2 cellular contexts compared by ENCODE assay signal in the genomic region with DNA sequence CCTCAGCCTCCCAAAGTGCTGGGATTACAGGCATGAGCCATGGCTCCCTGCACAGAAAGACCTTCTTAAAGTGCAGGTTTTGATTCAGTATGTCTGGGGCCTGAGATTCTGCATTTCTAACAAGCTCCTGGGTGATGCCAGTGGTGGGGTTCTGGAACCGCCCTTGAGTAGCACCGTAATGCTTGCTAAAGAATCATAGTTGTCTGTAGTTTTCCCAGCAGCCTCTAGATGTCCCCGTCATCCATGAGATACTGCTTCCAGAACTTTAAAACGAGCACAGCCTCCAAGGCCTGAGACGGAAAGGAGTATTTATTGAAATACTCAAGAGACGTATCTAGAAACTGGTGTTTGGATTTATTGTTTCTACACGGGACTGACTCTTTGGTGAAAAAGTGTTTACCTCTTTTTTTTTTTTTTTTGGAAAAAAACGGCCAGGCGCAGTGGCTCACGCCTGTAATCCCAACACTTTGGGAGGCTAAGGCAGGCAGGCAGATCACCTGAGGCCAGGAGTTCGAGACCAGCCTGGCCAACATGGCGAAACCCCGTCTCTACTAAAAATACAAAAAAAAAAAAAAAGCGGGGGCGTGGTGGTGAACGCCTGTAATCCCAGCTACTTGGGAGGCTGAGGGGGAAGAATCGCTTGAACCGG.
A peak's percentile ranks its signal among the peaks of the same experiment; 100 is the strongest.
TF ChIP-seq lines count a peak whose summit lies in the region.

No MANE protein-coding gene starts in this region.

TF ChIP-seq in SK-N-SH treated with all-trans-retinoic acid at 6 μM for 48 hours, 23 proteins besides CTCF, POLR2A, EP300 and RAD21:
- TF ChIP-seq, protein P1, sequence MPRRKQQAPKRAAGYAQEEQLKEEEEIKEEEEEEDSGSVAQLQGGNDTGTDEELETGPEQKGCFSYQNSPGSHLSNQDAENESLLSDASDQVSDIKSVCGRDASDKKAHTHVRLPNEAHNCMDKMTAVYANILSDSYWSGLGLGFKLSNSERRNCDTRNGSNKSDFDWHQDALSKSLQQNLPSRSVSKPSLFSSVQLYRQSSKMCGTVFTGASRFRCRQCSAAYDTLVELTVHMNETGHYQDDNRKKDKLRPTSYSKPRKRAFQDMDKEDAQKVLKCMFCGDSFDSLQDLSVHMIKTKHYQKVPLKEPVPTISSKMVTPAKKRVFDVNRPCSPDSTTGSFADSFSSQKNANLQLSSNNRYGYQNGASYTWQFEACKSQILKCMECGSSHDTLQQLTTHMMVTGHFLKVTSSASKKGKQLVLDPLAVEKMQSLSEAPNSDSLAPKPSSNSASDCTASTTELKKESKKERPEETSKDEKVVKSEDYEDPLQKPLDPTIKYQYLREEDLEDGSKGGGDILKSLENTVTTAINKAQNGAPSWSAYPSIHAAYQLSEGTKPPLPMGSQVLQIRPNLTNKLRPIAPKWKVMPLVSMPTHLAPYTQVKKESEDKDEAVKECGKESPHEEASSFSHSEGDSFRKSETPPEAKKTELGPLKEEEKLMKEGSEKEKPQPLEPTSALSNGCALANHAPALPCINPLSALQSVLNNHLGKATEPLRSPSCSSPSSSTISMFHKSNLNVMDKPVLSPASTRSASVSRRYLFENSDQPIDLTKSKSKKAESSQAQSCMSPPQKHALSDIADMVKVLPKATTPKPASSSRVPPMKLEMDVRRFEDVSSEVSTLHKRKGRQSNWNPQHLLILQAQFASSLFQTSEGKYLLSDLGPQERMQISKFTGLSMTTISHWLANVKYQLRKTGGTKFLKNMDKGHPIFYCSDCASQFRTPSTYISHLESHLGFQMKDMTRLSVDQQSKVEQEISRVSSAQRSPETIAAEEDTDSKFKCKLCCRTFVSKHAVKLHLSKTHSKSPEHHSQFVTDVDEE (CRISPR knock-in tag; IDR thresholded peaks at IDR 0.05): no peak
- TF ChIP-seq TOX (CRISPR knock-in tag; IDR thresholded peaks at IDR 0.05; ENCODE audit: borderline replicate concordance): no peak
- TF ChIP-seq SNAI2 (CRISPR knock-in tag; IDR thresholded peaks at IDR 0.05): no peak
- no peak for TF ChIP-seq CSDC2 (CRISPR knock-in tag; IDR thresholded peaks at IDR 0.05)
- TF ChIP-seq ZC3H10 (CRISPR knock-in tag; IDR thresholded peaks at IDR 0.05): no peak
- TF ChIP-seq ZFP3 (CRISPR knock-in tag; IDR thresholded peaks at IDR 0.05): no peak
- no peak for TF ChIP-seq BACH2 (CRISPR knock-in tag; IDR thresholded peaks at IDR 0.05; ENCODE audit: borderline replicate concordance)
- no peak for TF ChIP-seq PPARA (CRISPR knock-in tag; IDR thresholded peaks at IDR 0.05; ENCODE audit: borderline replicate concordance)
- TF ChIP-seq ESRRG (CRISPR knock-in tag; IDR thresholded peaks at IDR 0.05): no peak
- TF ChIP-seq, protein P2, sequence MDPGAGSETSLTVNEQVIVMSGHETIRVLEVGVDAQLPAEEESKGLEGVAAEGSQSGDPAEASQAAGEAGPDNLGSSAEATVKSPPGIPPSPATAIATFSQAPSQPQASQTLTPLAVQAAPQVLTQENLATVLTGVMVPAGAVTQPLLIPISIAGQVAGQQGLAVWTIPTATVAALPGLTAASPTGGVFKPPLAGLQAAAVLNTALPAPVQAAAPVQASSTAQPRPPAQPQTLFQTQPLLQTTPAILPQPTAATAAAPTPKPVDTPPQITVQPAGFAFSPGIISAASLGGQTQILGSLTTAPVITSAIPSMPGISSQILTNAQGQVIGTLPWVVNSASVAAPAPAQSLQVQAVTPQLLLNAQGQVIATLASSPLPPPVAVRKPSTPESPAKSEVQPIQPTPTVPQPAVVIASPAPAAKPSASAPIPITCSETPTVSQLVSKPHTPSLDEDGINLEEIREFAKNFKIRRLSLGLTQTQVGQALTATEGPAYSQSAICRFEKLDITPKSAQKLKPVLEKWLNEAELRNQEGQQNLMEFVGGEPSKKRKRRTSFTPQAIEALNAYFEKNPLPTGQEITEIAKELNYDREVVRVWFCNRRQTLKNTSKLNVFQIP (CRISPR knock-in tag; IDR thresholded peaks at IDR 0.05; ENCODE audit: borderline replicate concordance, low read depth): no peak
- no peak for TF ChIP-seq ARNTL (CRISPR knock-in tag; IDR thresholded peaks at IDR 0.05; ENCODE audit: borderline replicate concordance, low read depth)
- no peak for TF ChIP-seq RARB (CRISPR knock-in tag; IDR thresholded peaks at IDR 0.05)
- TF ChIP-seq TCF4 (CRISPR knock-in tag; IDR thresholded peaks at IDR 0.05; ENCODE audit: borderline replicate concordance): no peak
- TF ChIP-seq ZNF70 (CRISPR knock-in tag; IDR thresholded peaks at IDR 0.05): no peak
- TF ChIP-seq ISL1 (CRISPR knock-in tag; IDR thresholded peaks at IDR 0.05): no peak
- no peak for TF ChIP-seq ZNF8 (CRISPR knock-in tag; IDR thresholded peaks at IDR 0.05)
- no peak for TF ChIP-seq GLIS3 (CRISPR knock-in tag; IDR thresholded peaks at IDR 0.05)
- TF ChIP-seq, protein P3, sequence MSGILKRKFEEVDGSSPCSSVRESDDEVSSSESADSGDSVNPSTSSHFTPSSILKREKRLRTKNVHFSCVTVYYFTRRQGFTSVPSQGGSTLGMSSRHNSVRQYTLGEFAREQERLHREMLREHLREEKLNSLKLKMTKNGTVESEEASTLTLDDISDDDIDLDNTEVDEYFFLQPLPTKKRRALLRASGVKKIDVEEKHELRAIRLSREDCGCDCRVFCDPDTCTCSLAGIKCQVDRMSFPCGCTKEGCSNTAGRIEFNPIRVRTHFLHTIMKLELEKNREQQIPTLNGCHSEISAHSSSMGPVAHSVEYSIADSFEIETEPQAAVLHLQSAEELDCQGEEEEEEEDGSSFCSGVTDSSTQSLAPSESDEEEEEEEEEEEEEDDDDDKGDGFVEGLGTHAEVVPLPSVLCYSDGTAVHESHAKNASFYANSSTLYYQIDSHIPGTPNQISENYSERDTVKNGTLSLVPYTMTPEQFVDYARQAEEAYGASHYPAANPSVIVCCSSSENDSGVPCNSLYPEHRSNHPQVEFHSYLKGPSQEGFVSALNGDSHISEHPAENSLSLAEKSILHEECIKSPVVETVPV (CRISPR knock-in tag; IDR thresholded peaks at IDR 0.05): no peak

TF ChIP-seq in K562, 482 proteins besides CTCF, POLR2A, EP300 and RAD21:
- TF ChIP-seq, protein P4, sequence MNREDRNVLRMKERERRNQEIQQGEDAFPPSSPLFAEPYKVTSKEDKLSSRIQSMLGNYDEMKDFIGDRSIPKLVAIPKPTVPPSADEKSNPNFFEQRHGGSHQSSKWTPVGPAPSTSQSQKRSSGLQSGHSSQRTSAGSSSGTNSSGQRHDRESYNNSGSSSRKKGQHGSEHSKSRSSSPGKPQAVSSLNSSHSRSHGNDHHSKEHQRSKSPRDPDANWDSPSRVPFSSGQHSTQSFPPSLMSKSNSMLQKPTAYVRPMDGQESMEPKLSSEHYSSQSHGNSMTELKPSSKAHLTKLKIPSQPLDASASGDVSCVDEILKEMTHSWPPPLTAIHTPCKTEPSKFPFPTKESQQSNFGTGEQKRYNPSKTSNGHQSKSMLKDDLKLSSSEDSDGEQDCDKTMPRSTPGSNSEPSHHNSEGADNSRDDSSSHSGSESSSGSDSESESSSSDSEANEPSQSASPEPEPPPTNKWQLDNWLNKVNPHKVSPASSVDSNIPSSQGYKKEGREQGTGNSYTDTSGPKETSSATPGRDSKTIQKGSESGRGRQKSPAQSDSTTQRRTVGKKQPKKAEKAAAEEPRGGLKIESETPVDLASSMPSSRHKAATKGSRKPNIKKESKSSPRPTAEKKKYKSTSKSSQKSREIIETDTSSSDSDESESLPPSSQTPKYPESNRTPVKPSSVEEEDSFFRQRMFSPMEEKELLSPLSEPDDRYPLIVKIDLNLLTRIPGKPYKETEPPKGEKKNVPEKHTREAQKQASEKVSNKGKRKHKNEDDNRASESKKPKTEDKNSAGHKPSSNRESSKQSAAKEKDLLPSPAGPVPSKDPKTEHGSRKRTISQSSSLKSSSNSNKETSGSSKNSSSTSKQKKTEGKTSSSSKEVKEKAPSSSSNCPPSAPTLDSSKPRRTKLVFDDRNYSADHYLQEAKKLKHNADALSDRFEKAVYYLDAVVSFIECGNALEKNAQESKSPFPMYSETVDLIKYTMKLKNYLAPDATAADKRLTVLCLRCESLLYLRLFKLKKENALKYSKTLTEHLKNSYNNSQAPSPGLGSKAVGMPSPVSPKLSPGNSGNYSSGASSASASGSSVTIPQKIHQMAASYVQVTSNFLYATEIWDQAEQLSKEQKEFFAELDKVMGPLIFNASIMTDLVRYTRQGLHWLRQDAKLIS (CRISPR knock-in tag; IDR thresholded peaks at IDR 0.05): 0 out of 2 replicates have a peak, but pooled peaks have one; percentile 25
- TF ChIP-seq CREB1 (IDR thresholded peaks at IDR 0.05): no peak
- peak; percentile 27; the same call in 1 of the 2 replicates for TF ChIP-seq CREB1 (CRISPR knock-in tag; IDR thresholded peaks at IDR 0.05)
- TF ChIP-seq SMC3 (conservative IDR thresholded peaks at IDR 0.05; ENCODE audit: insufficient read depth, low read depth, low read length): peak; percentile 61
- peak; percentile 6; the same call in 1 of the 2 replicates for TF ChIP-seq STAG1 (CRISPR knock-in tag; IDR thresholded peaks at IDR 0.05; ENCODE audit: borderline replicate concordance)
- no peak for TF ChIP-seq ZNF134 (CRISPR knock-in tag; conservative IDR thresholded peaks at IDR 0.05)
- TF ChIP-seq RB1 (IDR thresholded peaks at IDR 0.05; ENCODE audit: low read depth): peak; percentile 58
- TF ChIP-seq, protein P5, sequence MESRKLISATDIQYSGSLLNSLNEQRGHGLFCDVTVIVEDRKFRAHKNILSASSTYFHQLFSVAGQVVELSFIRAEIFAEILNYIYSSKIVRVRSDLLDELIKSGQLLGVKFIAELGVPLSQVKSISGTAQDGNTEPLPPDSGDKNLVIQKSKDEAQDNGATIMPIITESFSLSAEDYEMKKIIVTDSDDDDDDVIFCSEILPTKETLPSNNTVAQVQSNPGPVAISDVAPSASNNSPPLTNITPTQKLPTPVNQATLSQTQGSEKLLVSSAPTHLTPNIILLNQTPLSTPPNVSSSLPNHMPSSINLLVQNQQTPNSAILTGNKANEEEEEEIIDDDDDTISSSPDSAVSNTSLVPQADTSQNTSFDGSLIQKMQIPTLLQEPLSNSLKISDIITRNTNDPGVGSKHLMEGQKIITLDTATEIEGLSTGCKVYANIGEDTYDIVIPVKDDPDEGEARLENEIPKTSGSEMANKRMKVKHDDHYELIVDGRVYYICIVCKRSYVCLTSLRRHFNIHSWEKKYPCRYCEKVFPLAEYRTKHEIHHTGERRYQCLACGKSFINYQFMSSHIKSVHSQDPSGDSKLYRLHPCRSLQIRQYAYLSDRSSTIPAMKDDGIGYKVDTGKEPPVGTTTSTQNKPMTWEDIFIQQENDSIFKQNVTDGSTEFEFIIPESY (CRISPR knock-in tag; IDR thresholded peaks at IDR 0.05): 0 out of 2 replicates have a peak, but pooled peaks have one; percentile 72
- TF ChIP-seq POLR2AphosphoS5 (IDR thresholded peaks at IDR 0.05; ENCODE audit: control insufficient read depth, insufficient read depth, low read depth, low read length): peak; percentile 43; the same call in 1 of the 2 replicates
- no peak for TF ChIP-seq ETV6 (IDR thresholded peaks at IDR 0.05; ENCODE audit: borderline replicate concordance in 1 of 2, low read depth in 2 of 2, low read length in 1 of 2)
- no peak for TF ChIP-seq ETV6 (CRISPR knock-in tag; IDR thresholded peaks at IDR 0.05; ENCODE audit: borderline replicate concordance)
- TF ChIP-seq, protein P6, sequence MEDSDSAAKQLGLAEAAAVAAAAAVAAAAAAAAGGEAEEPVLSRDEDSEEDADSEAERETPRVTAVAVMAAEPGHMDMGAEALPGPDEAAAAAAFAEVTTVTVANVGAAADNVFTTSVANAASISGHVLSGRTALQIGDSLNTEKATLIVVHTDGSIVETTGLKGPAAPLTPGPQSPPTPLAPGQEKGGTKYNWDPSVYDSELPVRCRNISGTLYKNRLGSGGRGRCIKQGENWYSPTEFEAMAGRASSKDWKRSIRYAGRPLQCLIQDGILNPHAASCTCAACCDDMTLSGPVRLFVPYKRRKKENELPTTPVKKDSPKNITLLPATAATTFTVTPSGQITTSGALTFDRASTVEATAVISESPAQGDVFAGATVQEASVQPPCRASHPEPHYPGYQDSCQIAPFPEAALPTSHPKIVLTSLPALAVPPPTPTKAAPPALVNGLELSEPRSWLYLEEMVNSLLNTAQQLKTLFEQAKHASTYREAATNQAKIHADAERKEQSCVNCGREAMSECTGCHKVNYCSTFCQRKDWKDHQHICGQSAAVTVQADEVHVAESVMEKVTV (CRISPR knock-in tag; IDR thresholded peaks at IDR 0.05): peak; percentile 80
- peak; percentile 43; the same call in 1 of the 2 replicates for TF ChIP-seq MYNN (IDR thresholded peaks at IDR 0.05)
- no peak for TF ChIP-seq MYNN (CRISPR knock-in tag; IDR thresholded peaks at IDR 0.05)
- TF ChIP-seq, protein P7, sequence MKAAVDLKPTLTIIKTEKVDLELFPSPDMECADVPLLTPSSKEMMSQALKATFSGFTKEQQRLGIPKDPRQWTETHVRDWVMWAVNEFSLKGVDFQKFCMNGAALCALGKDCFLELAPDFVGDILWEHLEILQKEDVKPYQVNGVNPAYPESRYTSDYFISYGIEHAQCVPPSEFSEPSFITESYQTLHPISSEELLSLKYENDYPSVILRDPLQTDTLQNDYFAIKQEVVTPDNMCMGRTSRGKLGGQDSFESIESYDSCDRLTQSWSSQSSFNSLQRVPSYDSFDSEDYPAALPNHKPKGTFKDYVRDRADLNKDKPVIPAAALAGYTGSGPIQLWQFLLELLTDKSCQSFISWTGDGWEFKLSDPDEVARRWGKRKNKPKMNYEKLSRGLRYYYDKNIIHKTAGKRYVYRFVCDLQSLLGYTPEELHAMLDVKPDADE (conservative IDR thresholded peaks at IDR 0.05; ENCODE audit: control insufficient read depth, low read depth, low read length): no peak
- TF ChIP-seq ADNP (tag; IDR thresholded peaks at IDR 0.05): 0 out of 2 replicates have a peak, but pooled peaks have one; percentile 35
- TF ChIP-seq CREM (IDR thresholded peaks at IDR 0.05; ENCODE audit: low read depth): 0 out of 2 replicates have a peak, but pooled peaks have one; percentile 11
- TF ChIP-seq EGR1 (conservative IDR thresholded peaks at IDR 0.05): 0 out of 2 replicates have a peak, but pooled peaks have one; percentile 33
- 0 out of 2 replicates have a peak, but pooled peaks have one; percentile 27 for TF ChIP-seq CC2D1A (IDR thresholded peaks at IDR 0.05)
